ENCODE assay signal across 8 cellular contexts in the genomic region with DNA sequence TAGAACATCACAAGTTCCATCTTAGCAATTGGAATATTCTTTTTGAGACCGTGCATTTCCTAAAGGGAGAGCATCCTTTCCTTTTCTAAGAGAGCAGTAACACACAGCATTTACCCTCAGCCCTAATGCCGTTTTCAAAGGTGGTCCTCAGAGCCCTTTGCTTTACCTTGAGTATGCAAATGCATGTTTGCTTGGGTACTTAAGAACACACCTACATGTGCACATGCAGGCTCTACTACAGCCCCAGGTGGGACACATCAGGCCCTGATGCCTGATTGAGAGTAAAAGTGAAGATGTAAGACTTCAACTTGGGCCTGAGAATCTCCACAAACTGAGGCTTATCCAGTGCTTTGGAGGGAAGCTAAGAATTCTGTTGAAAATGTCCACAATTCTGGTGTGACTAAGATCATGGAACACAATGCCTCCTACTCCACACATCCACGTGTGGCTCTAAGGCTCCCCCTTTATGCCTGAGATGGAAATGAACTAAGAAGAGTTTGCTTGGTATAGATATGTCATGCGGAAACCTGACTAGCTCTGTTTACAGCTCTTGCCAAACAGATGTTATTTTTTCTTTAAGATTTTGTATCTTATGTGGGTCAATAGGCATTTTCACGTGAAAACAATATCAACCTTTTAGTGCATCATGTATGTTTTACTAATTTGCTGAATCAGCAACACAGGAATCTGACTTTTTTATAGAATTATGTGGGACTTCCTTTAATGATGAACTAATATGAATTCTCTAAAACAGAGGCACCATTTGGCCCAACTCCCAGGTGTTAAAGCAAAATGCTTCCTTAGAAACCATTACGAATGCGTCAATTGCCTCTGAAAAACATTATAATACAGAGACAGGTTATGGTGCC. TPM values are rescaled to one million over a fixed set of nuclear protein-coding genes. Genes with fewer than 3 reads are reported as not detected.
DNase-seq lines count a peak whose midpoint lies in the region; ATAC-seq, FAIRE-seq and TF ChIP-seq lines count a peak whose summit lies in the region.

No MANE protein-coding gene starts in this region.

- peak; percentile 41 for DNase-seq in G401 (ENCODE audit: low spot score)
- DNase-seq in NCI-H1694 treated with DMSO at 0.1 percent for 48 hours (lab: John Stamatoyannopoulos, UW): peak; percentile 40
- peak; percentile 14 for DNase-seq in mammary epithelial cell
- peak; percentile 27 for DNase-seq in non-pigmented ciliary epithelial cell (ENCODE audit: low read depth)
- no peak for DNase-seq in upper lobe of right lung
- no peak for DNase-seq in activated CD4-positive, alpha-beta T cell treated with anti-CD3 and anti-CD28 coated beads, Interleukin-2, amount 50 U/mL, for 1 hour
- no peak for DNase-seq in NCI-H1930 (lab: John Stamatoyannopoulos, UW)
- DNase-seq in D721Med (ENCODE audit: insufficient read length, low spot score): no peak

- no peak for ATAC-seq in upper lobe of right lung

- H3K4me3 ChIP-seq in mammary epithelial cell (replicated peaks in 1 of 3; ENCODE audit: insufficient read depth in 1 of 3, low read depth in 2 of 3, low read length in 3 of 3) (no peak overlapping the region), upper lobe of right lung (no peak overlapping the region)

- H3K4me1 ChIP-seq in mammary epithelial cell (ENCODE audit: insufficient read depth, low read length) (no peaks in the 10 kb centered on the region), upper lobe of right lung (no peaks in the 10 kb centered on the region)

- no peak overlapping the region for H2AFZ ChIP-seq in mammary epithelial cell (ENCODE audit: low read depth, low read length)

- H3K79me2 ChIP-seq in mammary epithelial cell (ENCODE audit: insufficient read depth, low read length): no peaks in the 10 kb centered on the region

- H3K36me3 ChIP-seq in mammary epithelial cell (ENCODE audit: insufficient read depth, low read length) (no peaks in the 10 kb centered on the region), upper lobe of right lung (no peaks in the 10 kb centered on the region)

- no peaks in the 10 kb centered on the region for H3K27me3 ChIP-seq in mammary epithelial cell (ENCODE audit: insufficient read depth, low read length)
- H3K27me3 ChIP-seq in upper lobe of right lung: no peaks in the 10 kb centered on the region

- TF ChIP-seq CTCF in mammary epithelial cell (conservative IDR thresholded peaks at IDR 0.05 in 1 of 2, IDR thresholded peaks at IDR 0.05 in 1 of 2; ENCODE audit: extremely low read depth in 1 of 2, insufficient read depth in 1 of 2, low read depth in 1 of 2, low read length in 2 of 2) (peak; percentile 51 to 76), upper lobe of right lung (IDR thresholded peaks at IDR 0.05) (no peak), D721Med (IDR thresholded peaks at IDR 0.05; ENCODE audit: insufficient read depth, missing control alignments) (no peak)

- WGBS in mammary epithelial cell (ENCODE audit: low coverage, missing lambda C conversion rate): 83% methylated on average over 7 of the region's 7 CpGs

- no peak overlapping the region for H3K9ac ChIP-seq in mammary epithelial cell (ENCODE audit: insufficient read depth, low read length)

- CTCF ChIA-PET in mammary epithelial cell (lab: Charles Lee; ENCODE audit: low non-redundant PET): no interaction called here

- H3K9me3 ChIP-seq in mammary epithelial cell (replicated peaks; ENCODE audit: insufficient read depth, low read length) (no peaks in the 10 kb centered on the region), upper lobe of right lung (no peaks in the 10 kb centered on the region)

- H3K27ac ChIP-seq in mammary epithelial cell (ENCODE audit: insufficient read depth, low read depth, low read length) (no peak overlapping the region), upper lobe of right lung (no peak overlapping the region)

- intact Hi-C loops in mammary epithelial cell (cut with micrococcal nuclease) (loop anchor here (1.0 to 5.0 kb wide), 3 partner anchors 64 to 406 kb away; no protein-coding TSS in a partner anchor), upper lobe of right lung (cut with DNase I) (no loop called here)

- no peak for FAIRE-seq in D721Med (lab: Jason Lieb, UNC)

- dilution Hi-C loops in mammary epithelial cell (cut with HindIII; ENCODE audit: low sequenced_read_pairs): no loop called here

- H4K20me1 ChIP-seq in mammary epithelial cell (ENCODE audit: insufficient read depth, low read length): no peaks in the 10 kb centered on the region

- in situ Hi-C loops in G401 (cut with HindIII; ENCODE audit: low sequenced_read_pairs) (no loop called here), mammary epithelial cell (cut with MboI; ENCODE audit: low sequenced_read_pairs in 2 of 2) (loop anchor here in 1 of 2 donors (10.0 kb wide), 1 partner anchor 133 kb away; no protein-coding TSS in a partner anchor)

- no TSS peak for BruUV-seq in mammary epithelial cell (replicated peaks; lab: Mats Ljungman, UMichigan)

- no peak overlapping the region for H3K4me2 ChIP-seq in mammary epithelial cell (ENCODE audit: insufficient read depth, low read depth, low read length)

RNA-seq across cellular contexts. Expression of a gene that starts 48.9 kb away (rescaled TPM):
- 32.7 and 33.0 TPM in 2 replicates for total RNA-seq in G401 (2014; rRNA removed; shearing (Covaris generic))
- total RNA-seq in mammary epithelial cell (10 to 100 TPM in 1 of 2 donors, 1 to 10 TPM in 1; 8.0 to 17.1 TPM), upper lobe of right lung (21.8 TPM)
- 9.6 TPM for polyA plus RNA-seq in mammary epithelial cell
- 0.52 TPM for polyA minus RNA-seq in mammary epithelial cell

Comparison
In these comparisons a context has a peak if more than half of its experiments do, and no peak if none do; other contexts are left out.
1. DNase-seq: peak in G401 (single experiment), NCI-H1694 treated with DMSO at 0.1 percent for 48 hours (single experiment), mammary epithelial cell (single experiment) and non-pigmented ciliary epithelial cell (single experiment); none in upper lobe of right lung (single experiment), activated CD4-positive, alpha-beta T cell treated with anti-CD3 and anti-CD28 coated beads, Interleukin-2, amount 50 U/mL, for 1 hour (single experiment), NCI-H1930 (0 of 2) and D721Med (single experiment).
2. CTCF ChIP-seq: peak in mammary epithelial cell (2 of 2); none in upper lobe of right lung (single experiment) and D721Med (single experiment).